ENCODE assay signal across 12 cellular contexts in genomic region chrX:41666251-41666650, GRCh38. TPM values are rescaled to one million over a fixed set of nuclear protein-coding genes. Genes with fewer than 3 reads are reported as not detected.
DNase-seq lines count a peak whose midpoint lies in the region; ATAC-seq and TF ChIP-seq lines count a peak whose summit lies in the region.
"Had no signal": no experiment of that assay in that cellular context is flagged by ENCODE, and none has a peak within 500 bp of the region (broad histone marks: within the 10 kb centered on the region; RNA-seq: fewer than 3 reads in every experiment).

No MANE protein-coding gene starts in this region.

- H3K4me3 ChIP-seq in choroid plexus epithelial cell (ENCODE audit: low read depth, low read length): no peak overlapping the region

- H3K27me3 Mint-ChIP-seq in activated T-cell treated with anti-CD3 and anti-CD28 coated beads, Interleukin-2, amount 50 U/mL, for 72 hours (ENCODE audit: low read depth): peaks cover 16% of the 10 kb centered on the region
- H3K27me3 Mint-ChIP-seq in activated T-cell treated with anti-CD3 and anti-CD28 coated beads, Interleukin-2, amount 50 U/mL, for 4 hours (ENCODE audit: low read depth): no peaks in the 10 kb centered on the region
- peaks cover 0 to 8% of the 10 kb centered on the region in 2 donors for H3K27me3 Mint-ChIP-seq in stimulated activated naive B cell treated with anti-CD40 and anti-IgM and Interleukin-4, amounts not matched to agents 10 μg/mL and 1 μg/mL and 100 μg/mL, for 72 hours
- H3K27me3 Mint-ChIP-seq in WTC11 (ENCODE audit: low read depth): no peaks in the 10 kb centered on the region

- peak; percentile 29 to 34 for DNase-seq in activated T-cell treated with anti-CD3 and anti-CD28 coated beads, Interleukin-2, amount 50 U/mL, for 72 hours
- DNase-seq in activated T-cell treated with anti-CD3 and anti-CD28 coated beads, Interleukin-2, amount 50 U/mL, for 4 hours: no peak
- DNase-seq in SIG-M5 treated with dmso at 0.1 percent for 504 hours (lab: John Stamatoyannopoulos, UW; ENCODE audit: unreplicated experiment) (peak; percentile 75), choroid plexus epithelial cell (ENCODE audit: low read depth) (peak; percentile 45), WTC11 (ENCODE audit: low spot score) (no peak), Ammon's horn (ENCODE audit: low spot score) (no peak)
- no peak for DNase-seq in stimulated activated naive B cell treated with anti-CD40 and anti-IgM and Interleukin-4, amounts not matched to agents 10 μg/mL and 1 μg/mL and 100 μg/mL, for 72 hours
- DNase-seq: activated CD4-positive, CD25-positive, alpha-beta regulatory T cell; NCI-H1436 had no signal

- H3K4me3 Mint-ChIP-seq in activated T-cell treated with anti-CD3 and anti-CD28 coated beads, Interleukin-2, amount 50 U/mL, for 72 hours: peak overlapping the region; percentile 75 to 81
- H3K4me3 Mint-ChIP-seq in activated T-cell treated with anti-CD3 and anti-CD28 coated beads, Interleukin-2, amount 50 U/mL, for 4 hours: no peak overlapping the region
- H3K4me3 Mint-ChIP-seq in stimulated activated naive B cell treated with anti-CD40 and anti-IgM and Interleukin-4, amounts not matched to agents 10 μg/mL and 1 μg/mL and 100 μg/mL, for 72 hours: no peak overlapping the region
- H3K4me3 Mint-ChIP-seq in WTC11: no peak overlapping the region

- ATAC-seq in activated T-cell treated with anti-CD3 and anti-CD28 coated beads, Interleukin-2, amount 50 U/mL, for 72 hours (replicated peaks in 1 of 2): peak; percentile 55 to 65
- ATAC-seq in activated T-cell treated with anti-CD3 and anti-CD28 coated beads, Interleukin-2, amount 50 U/mL, for 4 hours: no peak
- no peak for ATAC-seq in stimulated activated naive B cell treated with anti-CD40 and anti-IgM and Interleukin-4, amounts not matched to agents 10 μg/mL and 1 μg/mL and 100 μg/mL, for 72 hours (replicated peaks)
- no peak for ATAC-seq in GM21367 (IDR thresholded peaks at IDR 0.05; ENCODE audit: unreplicated experiment)
- ATAC-seq in WTC11: no peak
- ATAC-seq: Panc1 had no signal

- H3K27ac Mint-ChIP-seq in activated T-cell treated with anti-CD3 and anti-CD28 coated beads, Interleukin-2, amount 50 U/mL, for 72 hours: peak overlapping the region; percentile 92
- H3K27ac Mint-ChIP-seq in stimulated activated naive B cell treated with anti-CD40 and anti-IgM and Interleukin-4, amounts not matched to agents 10 μg/mL and 1 μg/mL and 100 μg/mL, for 72 hours: peak overlapping the region; percentile 31
- no peak overlapping the region for H3K27ac Mint-ChIP-seq in WTC11

- POLR2A ChIA-PET in WTC11 (lab: Charles Lee): no interaction called here

- H3K36me3 Mint-ChIP-seq in activated T-cell treated with anti-CD3 and anti-CD28 coated beads, Interleukin-2, amount 50 U/mL, for 72 hours (ENCODE audit: insufficient read depth in 2 of 2): peaks cover 1 to 3% of the 10 kb centered on the region in 2 donors
- peaks cover 15% of the 10 kb centered on the region for H3K36me3 Mint-ChIP-seq in activated T-cell treated with anti-CD3 and anti-CD28 coated beads, Interleukin-2, amount 50 U/mL, for 4 hours (ENCODE audit: insufficient read depth)
- peaks cover under 1 to 8% of the 10 kb centered on the region in 2 donors for H3K36me3 Mint-ChIP-seq in stimulated activated naive B cell treated with anti-CD40 and anti-IgM and Interleukin-4, amounts not matched to agents 10 μg/mL and 1 μg/mL and 100 μg/mL, for 72 hours
- H3K36me3 Mint-ChIP-seq in WTC11: no peaks in the 10 kb centered on the region; the same call in 1 of the 2 replicates

- peaks cover 74% of the 10 kb centered on the region for H3K4me1 Mint-ChIP-seq in activated T-cell treated with anti-CD3 and anti-CD28 coated beads, Interleukin-2, amount 50 U/mL, for 72 hours (ENCODE audit: low read depth)
- H3K4me1 Mint-ChIP-seq in activated T-cell treated with anti-CD3 and anti-CD28 coated beads, Interleukin-2, amount 50 U/mL, for 4 hours (ENCODE audit: low read depth): peaks cover 35% of the 10 kb centered on the region
- H3K4me1 Mint-ChIP-seq in stimulated activated naive B cell treated with anti-CD40 and anti-IgM and Interleukin-4, amounts not matched to agents 10 μg/mL and 1 μg/mL and 100 μg/mL, for 72 hours: peaks cover 4 to 30% of the 10 kb centered on the region in 2 donors
- H3K4me1 Mint-ChIP-seq in WTC11: peaks cover 10% of the 10 kb centered on the region

- CTCF ChIA-PET in WTC11 (lab: Charles Lee): interaction anchor here (0.9 kb wide), 1 partner anchor 94 kb away, joined by 3 read pairs; no protein-coding TSS in a partner anchor

- no peaks in the 10 kb centered on the region for H3K9me3 Mint-ChIP-seq in activated T-cell treated with anti-CD3 and anti-CD28 coated beads, Interleukin-2, amount 50 U/mL, for 72 hours
- H3K9me3 Mint-ChIP-seq in activated T-cell treated with anti-CD3 and anti-CD28 coated beads, Interleukin-2, amount 50 U/mL, for 4 hours: no peaks in the 10 kb centered on the region
- H3K9me3 Mint-ChIP-seq in stimulated activated naive B cell treated with anti-CD40 and anti-IgM and Interleukin-4, amounts not matched to agents 10 μg/mL and 1 μg/mL and 100 μg/mL, for 72 hours: no peaks in the 10 kb centered on the region
- no peaks in the 10 kb centered on the region for H3K9me3 Mint-ChIP-seq in WTC11

- no peak for TF ChIP-seq CTCF in choroid plexus epithelial cell (conservative IDR thresholded peaks at IDR 0.05; ENCODE audit: low read depth, low read length)
- TF ChIP-seq CTCF in WTC11 (IDR thresholded peaks at IDR 0.05): no peak

TF ChIP-seq in WTC11, 78 proteins besides CTCF, POLR2A, EP300 and RAD21:
- TF ChIP-seq MAX (CRISPR knock-in tag; IDR thresholded peaks at IDR 0.05) (no peak), PREB (CRISPR knock-in tag; IDR thresholded peaks at IDR 0.05; ENCODE audit: borderline replicate concordance) (no peak)
TF ChIP-seq in WTC11: peak in this region for 0.

RNA-seq across cellular contexts. Expression of gene GPR34, which starts 22.5 kb away (rescaled TPM):
- under 1 TPM; 0.51 to 0.58 TPM for total RNA-seq in activated T-cell treated with anti-CD3 and anti-CD28 coated beads, Interleukin-2, amount 50 U/mL, for 72 hours
- total RNA-seq in activated T-cell treated with anti-CD3 and anti-CD28 coated beads, Interleukin-2, amount 50 U/mL, for 4 hours: under 1 TPM; 0.38 to 0.69 (median 0.38) TPM
- 0.09 TPM in 1 of 3 replicates, not detected in the others for total RNA-seq in WTC11 (2021)
- total RNA-seq: kidney epithelial cell had no signal

RNA-seq across cellular contexts. Expression of gene GPR82, which starts 57.7 kb away (rescaled TPM):
- under 1 TPM in 1 of 2 donors, not detected in 1; 0.19 TPM for total RNA-seq in activated T-cell treated with anti-CD3 and anti-CD28 coated beads, Interleukin-2, amount 50 U/mL, for 72 hours
- under 1 TPM; 0.08 to 0.27 (median 0.25) TPM for total RNA-seq in activated T-cell treated with anti-CD3 and anti-CD28 coated beads, Interleukin-2, amount 50 U/mL, for 4 hours
- not detected in 3 replicates for total RNA-seq in WTC11 (2021)
- total RNA-seq: kidney epithelial cell had no signal

Comparison
In these comparisons a context has a peak if more than half of its experiments do, and no peak if none do; other contexts are left out.
1. ATAC-seq: peak in activated T-cell treated with anti-CD3 and anti-CD28 coated beads, Interleukin-2, amount 50 U/mL, for 72 hours (2 of 2); none in activated T-cell treated with anti-CD3 and anti-CD28 coated beads, Interleukin-2, amount 50 U/mL, for 4 hours (0 of 2), stimulated activated naive B cell treated with anti-CD40 and anti-IgM and Interleukin-4, amounts not matched to agents 10 μg/mL and 1 μg/mL and 100 μg/mL, for 72 hours (0 of 2), GM21367 (single experiment) and WTC11 (single experiment).
2. DNase-seq: peak in activated T-cell treated with anti-CD3 and anti-CD28 coated beads, Interleukin-2, amount 50 U/mL, for 72 hours (2 of 2), SIG-M5 treated with dmso at 0.1 percent for 504 hours (single experiment) and choroid plexus epithelial cell (single experiment); none in activated T-cell treated with anti-CD3 and anti-CD28 coated beads, Interleukin-2, amount 50 U/mL, for 4 hours (single experiment), stimulated activated naive B cell treated with anti-CD40 and anti-IgM and Interleukin-4, amounts not matched to agents 10 μg/mL and 1 μg/mL and 100 μg/mL, for 72 hours (single experiment), WTC11 (single experiment) and Ammon's horn (single experiment).
3. H3K4me3 Mint-ChIP-seq: peak in activated T-cell treated with anti-CD3 and anti-CD28 coated beads, Interleukin-2, amount 50 U/mL, for 72 hours (2 of 2); none in activated T-cell treated with anti-CD3 and anti-CD28 coated beads, Interleukin-2, amount 50 U/mL, for 4 hours (single experiment), stimulated activated naive B cell treated with anti-CD40 and anti-IgM and Interleukin-4, amounts not matched to agents 10 μg/mL and 1 μg/mL and 100 μg/mL, for 72 hours (0 of 2) and WTC11 (single experiment).